Comparison of ENCODE assay signal across 13 cellular contexts in the genomic region with DNA sequence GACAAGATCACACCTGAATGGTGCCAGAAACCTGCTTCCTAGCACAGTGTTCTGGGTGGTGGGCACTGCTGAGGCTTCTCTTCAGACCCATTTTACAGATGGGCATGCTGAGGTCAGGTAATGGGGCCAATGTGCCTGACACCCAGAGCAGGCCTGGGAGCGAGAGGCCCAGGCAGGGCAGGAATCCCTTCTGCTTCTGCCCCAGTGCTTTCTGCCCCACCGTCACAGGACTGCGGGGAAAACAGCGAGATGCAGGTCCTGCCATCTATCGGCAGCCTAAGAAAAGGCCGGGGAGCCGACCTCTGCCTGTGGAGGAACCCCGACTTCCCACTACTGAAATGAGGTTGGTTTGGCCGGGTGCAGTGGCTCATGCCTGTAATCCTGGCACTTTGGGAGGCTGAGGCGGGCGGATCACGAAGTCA. TPM values are rescaled to one million over a fixed set of nuclear protein-coding genes. Genes with fewer than 3 reads are reported as not detected.
DNase-seq lines count a peak whose midpoint lies in the region; ATAC-seq and TF ChIP-seq lines count a peak whose summit lies in the region.
"Had no signal": no experiment of that assay in that cellular context is flagged by ENCODE, and none has a peak within 500 bp of the region (broad histone marks: within the 10 kb centered on the region; RNA-seq: fewer than 3 reads in every experiment).

No MANE protein-coding gene starts in this region.

- H3K27me3 ChIP-seq in GM06990 (replicated peaks; ENCODE audit: control insufficient read depth, insufficient read depth, low read length) (peaks cover 2% of the 10 kb centered on the region), adipocyte (replicated peaks; ENCODE audit: control insufficient read depth, insufficient read depth, low read length) (peaks cover 4% of the 10 kb centered on the region), A673 (replicated peaks; ENCODE audit: insufficient read depth, low read depth, low read length, poor library complexity) (no peaks in the 10 kb centered on the region)

- BruUV-seq in A673 (replicated peaks; lab: Mats Ljungman, UMichigan) = no TSS peak

- TF ChIP-seq CTCF in GM06990 (IDR thresholded peaks at IDR 0.05; ENCODE audit: insufficient read depth, low read length, poor library complexity, severe bottlenecking) (peak; percentile 59), natural killer cell (IDR thresholded peaks at IDR 0.05) (no peak), nephron progenitor cell (IDR thresholded peaks at IDR 0.05) (no peak), A673 (conservative IDR thresholded peaks at IDR 0.05; ENCODE audit: low read depth, low read length) (no peak)

- POLR2A ChIA-PET in A673 (lab: Charles Lee; ENCODE audit: low non-redundant PET) = no interaction called here

- ATAC-seq in natural killer cell (peak in 1 of 3 donors; percentile 27), GM19351 (IDR thresholded peaks at IDR 0.05; ENCODE audit: unreplicated experiment) (no peak), HG03097 (IDR thresholded peaks at IDR 0.05; ENCODE audit: low FRiP score, unreplicated experiment) (no peak)

- H3K9me3 ChIP-seq in adipocyte (ENCODE audit: control insufficient read depth, low read length) (no peaks in the 10 kb centered on the region), A673 (ENCODE audit: low read depth, low read length, poor library complexity, severe bottlenecking) (no peaks in the 10 kb centered on the region)

- H3K27ac Mint-ChIP-seq in natural killer cell (no peak overlapping the region), nephron progenitor cell (no peak overlapping the region)
- H3K27ac Mint-ChIP-seq: activated B cell treated with CpG ODN at 0.5 μM for 24 hours; activated T-cell treated with anti-CD3 and anti-CD28 coated beads, Interleukin-2, amount 50 U/mL, for 24 hours had no signal

- peaks cover 0 to 17% of the 10 kb centered on the region in 2 donors for H3K27me3 Mint-ChIP-seq in natural killer cell (ENCODE audit: low read depth in 2 of 2)
- peaks cover 54% of the 10 kb centered on the region for H3K27me3 Mint-ChIP-seq in nephron progenitor cell (ENCODE audit: low read depth, poor library complexity)
- H3K27me3 Mint-ChIP-seq: activated T-cell treated with anti-CD3 and anti-CD28 coated beads, Interleukin-2, amount 50 U/mL, for 24 hours had no signal

- CTCF ChIA-PET in A673 (lab: Charles Lee) = no interaction called here

- H3K9me3 Mint-ChIP-seq in natural killer cell (peaks cover 3 to 7% of the 10 kb centered on the region in 2 donors), nephron progenitor cell (peaks cover 4% of the 10 kb centered on the region)
- H3K9me3 Mint-ChIP-seq: activated B cell treated with CpG ODN at 0.5 μM for 24 hours had no signal

- H3K36me3 ChIP-seq in GM06990 (ENCODE audit: control insufficient read depth, insufficient read depth, low read length) (no peaks in the 10 kb centered on the region), adipocyte (ENCODE audit: control insufficient read depth, insufficient read depth, low read length, severe bottlenecking) (no peaks in the 10 kb centered on the region), A673 (ENCODE audit: insufficient read depth, low read length, poor library complexity, severe bottlenecking) (no peaks in the 10 kb centered on the region)

- H3K36me3 Mint-ChIP-seq in natural killer cell = no peaks in the 10 kb centered on the region
- H3K36me3 Mint-ChIP-seq in nephron progenitor cell (ENCODE audit: low read depth) = no peaks in the 10 kb centered on the region

- intact Hi-C loops in natural killer cell (cut with micrococcal nuclease) (no loop called here), A673 (cut with micrococcal nuclease; ENCODE audit: unreplicated experiment) (no loop called here)

- no peak for DNase-seq in GM06990 (ENCODE audit: extremely low read depth, insufficient read length)
- peak; percentile 37 for DNase-seq in HT-29 (ENCODE audit: low spot score)
- no peak for DNase-seq in adipocyte (ENCODE audit: low read depth)
- peak; percentile 15 for DNase-seq in natural killer cell
- no peak for DNase-seq in nephron progenitor cell
- DNase-seq in A673 (ENCODE audit: low spot score) = no peak
- DNase-seq: activated B cell treated with CpG ODN at 0.5 μM for 24 hours; activated T-cell treated with anti-CD3 and anti-CD28 coated beads, Interleukin-2, amount 50 U/mL, for 24 hours; foreskin melanocyte; NCI-H2227 treated with DMSO at 0.1 percent for 48 hours; trophoblast cell had no signal

- H3K27ac ChIP-seq in A673 (ENCODE audit: low read depth, low read length, poor library complexity, severe bottlenecking) = no peak overlapping the region

- H3K4me3 Mint-ChIP-seq in natural killer cell = no peak overlapping the region
- no peak overlapping the region for H3K4me3 Mint-ChIP-seq in nephron progenitor cell
- H3K4me3 Mint-ChIP-seq: activated B cell treated with CpG ODN at 0.5 μM for 24 hours; activated T-cell treated with anti-CD3 and anti-CD28 coated beads, Interleukin-2, amount 50 U/mL, for 24 hours had no signal

- H3K4me1 Mint-ChIP-seq in natural killer cell (peaks cover 16 to 32% of the 10 kb centered on the region in 2 donors), nephron progenitor cell (peaks cover 52% of the 10 kb centered on the region)

- H3K4me1 ChIP-seq in adipocyte (ENCODE audit: control insufficient read depth, insufficient read depth, low read length) (peaks cover 32% of the 10 kb centered on the region), A673 (ENCODE audit: insufficient read depth, low read length, poor library complexity, severe bottlenecking) (peaks cover 3% of the 10 kb centered on the region)

- peak overlapping the region; percentile 52 for H3K9ac ChIP-seq in adipocyte (ENCODE audit: low read length)

- H3K4me3 ChIP-seq in GM06990 (replicated peaks; ENCODE audit: low read depth, low read length) (no peak overlapping the region), adipocyte (ENCODE audit: low read length) (no peak overlapping the region), A673 (ENCODE audit: low read depth, low read length, poor library complexity, severe bottlenecking) (no peak overlapping the region)

RNA-seq across cellular contexts. Expression of a gene that starts 22.8 kb away (rescaled TPM):
- not detected in 2 replicates for total RNA-seq in HT-29 (2014; rRNA removed; shearing (Covaris generic))
- total RNA-seq in natural killer cell = 10 to 100 TPM; 26.2 to 30.8 (median 30.2) TPM
- total RNA-seq in A673 (2021) = 49.1 and 96.5 TPM in 2 replicates

RNA-seq across cellular contexts. Expression of a gene that starts 51.2 kb away (rescaled TPM):
- 37.3 and 42.5 TPM in 2 replicates for total RNA-seq in HT-29 (2014; rRNA removed; shearing (Covaris generic))
- total RNA-seq in natural killer cell (10 to 100 TPM; 12.9 to 18.6 (median 15.9) TPM), A673 (2021) (67.7 and 76.4 TPM in 2 replicates)

Comparison
In these comparisons a context has a peak if more than half of its experiments do, and no peak if none do; other contexts are left out.
1. DNase-seq: peak in HT-29 (single experiment) and natural killer cell (single experiment); none in GM06990 (single experiment), adipocyte (single experiment), nephron progenitor cell (single experiment) and A673 (single experiment).
2. RNA of a gene that starts 22.8 kb away (total RNA-seq): 49.1 to 96.5 TPM in A673 and 26.2 to 30.8 TPM in natural killer cell; not detected in HT-29; every median in the first group is over 10 times any median in the second.